Comparison of ENCODE assay signal across 8 cellular contexts in genomic region chr13:46295531-46296464, GRCh38.
DNase-seq lines count a peak whose midpoint lies in the region; ATAC-seq and TF ChIP-seq lines count a peak whose summit lies in the region.

No MANE protein-coding gene starts in this region.

- H2AFZ ChIP-seq in GM23248 (no peak overlapping the region), OCI-LY3 (ENCODE audit: low read depth, low read length) (peak overlapping the region; percentile 12; the same call in 1 of the 2 replicates)

- peak; percentile 97 for DNase-seq in GM23248
- DNase-seq in activated naive CD4-positive, alpha-beta T cell treated with Interleukin-2 at 50 U/mL for 16 hours, result peak; percentile 48
- no peak for DNase-seq in heart right ventricle
- peak in 2 of 3 donors; percentile 18 to 21 for DNase-seq in stimulated activated CD4-positive, alpha-beta T cell treated with anti-CD3 and anti-CD28 coated beads, TNF-alpha, amount 100 ng/mL, for 1 hour (ENCODE audit: low read depth in 3 of 3, low spot score in 1 of 3)
- no peak for DNase-seq in cerebellar nuclear complex (lab: John Stamatoyannopoulos, UW)

- H3K79me2 ChIP-seq in GM23248 (ENCODE audit: insufficient read depth) (no peaks in the 10 kb centered on the region), OCI-LY3 (ENCODE audit: low read length) (no peaks in the 10 kb centered on the region)

- no peaks in the 10 kb centered on the region for H3K27me3 ChIP-seq in BLaER1 treated with 17β-estradiol and CSF1 and Interleukin-3, amounts not matched to agents 10 nM and 100 nM
- H3K27me3 ChIP-seq in GM23248 (replicated peaks; ENCODE audit: insufficient read depth) (no peaks in the 10 kb centered on the region), OCI-LY3 (ENCODE audit: low read depth, low read length) (no peaks in the 10 kb centered on the region), heart right ventricle (no peaks in the 10 kb centered on the region)

- ATAC-seq in heart right ventricle (peak; percentile 58 to 87 (median 66)), GM21737 (IDR thresholded peaks at IDR 0.05; ENCODE audit: unreplicated experiment) (no peak)

- peak overlapping the region; percentile 33 to 76 (median 53); a peak in 20 of 22 replicates for H3K9ac ChIP-seq in BLaER1 treated with 17β-estradiol and CSF1 and Interleukin-3, amounts not matched to agents 10 nM and 100 nM
- H3K9ac ChIP-seq in GM23248 (peak overlapping the region; percentile 76), OCI-LY3 (ENCODE audit: low read length) (peak overlapping the region; percentile 2; the same call in 1 of the 2 replicates)

- H3K9me2 ChIP-seq in GM23248 (ENCODE audit: insufficient read depth), result no peaks in the 10 kb centered on the region

- H3K4me1 ChIP-seq in BLaER1 treated with 17β-estradiol and CSF1 and Interleukin-3, amounts not matched to agents 10 nM and 100 nM, result peaks cover 12 to 51% (median 29%) of the 10 kb centered on the region in 10 experiments; a peak in 19 of 20 replicates
- H3K4me1 ChIP-seq in GM23248 (ENCODE audit: insufficient read depth) (peaks cover 30% of the 10 kb centered on the region), OCI-LY3 (ENCODE audit: low read length) (peaks cover 27% of the 10 kb centered on the region), heart right ventricle (peaks cover 0 to 40% (median 0%) of the 10 kb centered on the region in 9 donors)

- peak overlapping the region in 1 of 10 experiments; percentile 10; a peak in 1 of 20 replicates for H3K4me3 ChIP-seq in BLaER1 treated with 17β-estradiol and CSF1 and Interleukin-3, amounts not matched to agents 10 nM and 100 nM
- H3K4me3 ChIP-seq in GM23248 (peak overlapping the region; percentile 5; the same call in 1 of the 2 replicates), OCI-LY3 (ENCODE audit: low read length) (peak overlapping the region; percentile 21; the same call in 1 of the 2 replicates), heart right ventricle (peak overlapping the region in 1 of 10 donors; percentile 4)

- H3F3A ChIP-seq in GM23248 (ENCODE audit: insufficient read depth), result peaks cover 36% of the 10 kb centered on the region

- peak overlapping the region; percentile 61 to 82 (median 79) for H3K27ac ChIP-seq in BLaER1 treated with 17β-estradiol and CSF1 and Interleukin-3, amounts not matched to agents 10 nM and 100 nM
- H3K27ac ChIP-seq in GM23248 (peak overlapping the region; percentile 98), OCI-LY3 (ENCODE audit: low read length) (no peak overlapping the region), heart right ventricle (peak overlapping the region in 5 of 10 donors; percentile 12 to 89 (median 32))

- peak overlapping the region; percentile 25 to 91 (median 52); a peak in 20 of 22 replicates for H3K4me2 ChIP-seq in BLaER1 treated with 17β-estradiol and CSF1 and Interleukin-3, amounts not matched to agents 10 nM and 100 nM
- H3K4me2 ChIP-seq in GM23248 (ENCODE audit: unreplicated experiment), result peak overlapping the region; percentile 66
- H3K4me2 ChIP-seq in OCI-LY3 (ENCODE audit: low read length), result peak overlapping the region; percentile 58

- TF ChIP-seq CTCF in OCI-LY3 (IDR thresholded peaks at IDR 0.05; ENCODE audit: low read depth, low read length) (no peak), heart right ventricle (IDR thresholded peaks at IDR 0.05) (no peak)

- H4K20me1 ChIP-seq in BLaER1 treated with 17β-estradiol and CSF1 and Interleukin-3, amounts not matched to agents 10 nM and 100 nM, result no peaks in the 10 kb centered on the region
- no peaks in the 10 kb centered on the region for H4K20me1 ChIP-seq in GM23248 (ENCODE audit: insufficient read depth)
- H4K20me1 ChIP-seq in OCI-LY3 (ENCODE audit: insufficient read depth, low read length), result no peaks in the 10 kb centered on the region

- H3K36me3 ChIP-seq in BLaER1 treated with 17β-estradiol and CSF1 and Interleukin-3, amounts not matched to agents 10 nM and 100 nM, result no peaks in the 10 kb centered on the region
- H3K36me3 ChIP-seq in GM23248 (ENCODE audit: low read depth), result no peaks in the 10 kb centered on the region
- no peaks in the 10 kb centered on the region for H3K36me3 ChIP-seq in OCI-LY3 (replicated peaks; ENCODE audit: low read depth, low read length)
- H3K36me3 ChIP-seq in heart right ventricle, result no peaks in the 10 kb centered on the region

- H3K9me3 ChIP-seq in BLaER1 treated with 17β-estradiol and CSF1 and Interleukin-3, amounts not matched to agents 10 nM and 100 nM (replicated peaks in 1 of 11), result peaks cover 13 to 27% (median 22%) of the 10 kb centered on the region in 11 experiments; a peak in 19 of 22 replicates
- H3K9me3 ChIP-seq in GM23248 (ENCODE audit: low read depth) (no peaks in the 10 kb centered on the region), OCI-LY3 (ENCODE audit: insufficient read depth, low read length) (no peaks in the 10 kb centered on the region), heart right ventricle (peaks cover 0 to 7% (median 0%) of the 10 kb centered on the region in 11 donors)

- in situ Hi-C loops in GM23248 (cut with MboI), result no loop called here

- WGBS in GM23248 (ENCODE audit: low coverage in 1 of 2, low lambda C conversion rate in 2 of 2, missing lambda C conversion rate in 2 of 2), 2 experiments, result 34 to 41% methylated on average over 8 of the region's 8 CpGs
- 47 to 52% methylated on average over 8 of the region's 8 CpGs for WGBS in heart right ventricle, 2 donors

- intact Hi-C loops in heart right ventricle (cut with DNase I), result loop anchor here in 1 of 10 donors (10.0 kb wide), 1 partner anchor 121 kb away; no protein-coding TSS in a partner anchor

Comparison
In these comparisons a context has a peak if more than half of its experiments do, and no peak if none do; other contexts are left out.
1. H3K9ac ChIP-seq: peak in every context shown above with its lines; median percentile 76 in GM23248; 53 in BLaER1 treated with 17β-estradiol and CSF1 and Interleukin-3, amounts not matched to agents 10 nM and 100 nM; 2 in OCI-LY3.
2. DNase-seq: peak in GM23248 (single experiment), activated naive CD4-positive, alpha-beta T cell treated with Interleukin-2 at 50 U/mL for 16 hours (single experiment) and stimulated activated CD4-positive, alpha-beta T cell treated with anti-CD3 and anti-CD28 coated beads, TNF-alpha, amount 100 ng/mL, for 1 hour (2 of 3); none in heart right ventricle (0 of 2) and cerebellar nuclear complex (0 of 2).
3. Peak in every context shown above with its lines, with median percentiles within 50 percentile points of each other: H3K4me2 ChIP-seq.